ENCODE assay signal across 10 cellular contexts in genomic region chr10:124918906-124919305, GRCh38. TPM values are rescaled to one million over a fixed set of nuclear protein-coding genes. Genes with fewer than 3 reads are reported as not detected.
DNase-seq lines count a peak whose midpoint lies in the region; ATAC-seq and TF ChIP-seq lines count a peak whose summit lies in the region.
"Had no signal": no experiment of that assay in that cellular context is flagged by ENCODE, and none has a peak within 500 bp of the region (broad histone marks: within the 10 kb centered on the region; RNA-seq: fewer than 3 reads in every experiment).

No MANE protein-coding gene starts in this region.

- no peak for TF ChIP-seq POLR2A in gastroesophageal sphincter (IDR thresholded peaks at IDR 0.05)

- TF ChIP-seq CTCF in OCI-LY1 (IDR thresholded peaks at IDR 0.05; ENCODE audit: low read length) (no peak), endodermal cell (conservative IDR thresholded peaks at IDR 0.05) (no peak), osteoblast (IDR thresholded peaks at IDR 0.05; ENCODE audit: extremely low read depth, low read depth, low read length) (no peak), gastroesophageal sphincter (IDR thresholded peaks at IDR 0.05) (no peak)

- WGBS in endodermal cell (ENCODE audit: insufficient coverage in 1 of 2, insufficient read length in 1 of 2), 2 experiments = 97% methylated on average over 3 of the region's 3 CpGs; no CpG with 5 or more reads in 1 of the 2 experiments
- WGBS in gastroesophageal sphincter (ENCODE audit: low coverage in 1 of 2), 2 donors = 38 to 72% methylated on average over 1 to 3 of the region's 3 CpGs

- ATAC-seq in gastroesophageal sphincter (no peak), HG03159 (IDR thresholded peaks at IDR 0.05; ENCODE audit: unreplicated experiment) (no peak)
- ATAC-seq: activated CD4-positive, CD25-positive, alpha-beta regulatory T cell treated with anti-CD3 and anti-CD28 coated beads, Interleukin-2, amount 50 U/mL, for 24 hours had no signal

- H3K4me2 ChIP-seq in OCI-LY1 (ENCODE audit: low read length) (peak overlapping the region; percentile 96), osteoblast (ENCODE audit: insufficient read depth, low read length) (peak overlapping the region; percentile 98)

- H3K36me3 Mint-ChIP-seq in CD8-positive, alpha-beta memory T cell = peaks cover 0 to 14% (median 0%) of the 10 kb centered on the region in 3 donors
- H3K36me3 Mint-ChIP-seq in endodermal cell (ENCODE audit: low read depth) = peaks cover 19% of the 10 kb centered on the region

- peak overlapping the region in 5 of 8 donors; percentile 95 to 98 (median 97) for H3K27ac Mint-ChIP-seq in CD8-positive, alpha-beta memory T cell
- H3K27ac Mint-ChIP-seq in endodermal cell = peak overlapping the region; percentile 99

- H3K4me3 Mint-ChIP-seq in CD8-positive, alpha-beta memory T cell = peak overlapping the region; percentile 90 to 99 (median 96)
- peak overlapping the region; percentile 98 for H3K4me3 Mint-ChIP-seq in endodermal cell

- no peak overlapping the region for H3K27ac ChIP-seq in CD8-positive, alpha-beta memory T cell (ENCODE audit: low read depth, low read length)
- no peak overlapping the region for H3K27ac ChIP-seq in OCI-LY1 (ENCODE audit: low read depth, low read length, poor library complexity, severe bottlenecking)
- H3K27ac ChIP-seq in endodermal cell (ENCODE audit: low read depth, low read length) = no peak overlapping the region
- peak overlapping the region; percentile 93 for H3K27ac ChIP-seq in osteoblast (ENCODE audit: low read depth, low read length)
- H3K27ac ChIP-seq in gastroesophageal sphincter = peak overlapping the region in 2 of 4 donors; percentile 98 to 99

- no peaks in the 10 kb centered on the region for H3K9me2 ChIP-seq in OCI-LY1 (ENCODE audit: low read depth, low read length)

- no peak for DNase-seq in CD8-positive, alpha-beta memory T cell
- DNase-seq in endodermal cell (no peak), osteoblast (ENCODE audit: insufficient read length, low spot score, missing footprints) (peak; percentile 84), DMS 273 (lab: John Stamatoyannopoulos, UW; ENCODE audit: unreplicated experiment) (no peak), globus pallidus (ENCODE audit: low spot score) (no peak)
- DNase-seq: NCI-H1436 had no signal

- H3K4me3 ChIP-seq in CD8-positive, alpha-beta memory T cell (ENCODE audit: low read length) = no peak overlapping the region
- H3K4me3 ChIP-seq in OCI-LY1 (ENCODE audit: low read depth, low read length, poor library complexity, severe bottlenecking) = no peak overlapping the region
- peak overlapping the region; percentile 99 for H3K4me3 ChIP-seq in endodermal cell (ENCODE audit: low read length)
- H3K4me3 ChIP-seq in osteoblast (ENCODE audit: insufficient read depth, low read length) = peak overlapping the region; percentile 95
- H3K4me3 ChIP-seq in gastroesophageal sphincter = peak overlapping the region in 1 of 2 donors; percentile 60

- H2AFZ ChIP-seq in OCI-LY1 (ENCODE audit: low read length) (no peak overlapping the region), osteoblast (ENCODE audit: low read length) (no peak overlapping the region)

- no peaks in the 10 kb centered on the region for H3K9me3 Mint-ChIP-seq in CD8-positive, alpha-beta memory T cell
- H3K9me3 Mint-ChIP-seq in endodermal cell = peaks cover 2% of the 10 kb centered on the region

- H3K27me3 Mint-ChIP-seq in CD8-positive, alpha-beta memory T cell = no peaks in the 10 kb centered on the region
- no peaks in the 10 kb centered on the region for H3K27me3 Mint-ChIP-seq in endodermal cell (ENCODE audit: insufficient read depth)

- no peaks in the 10 kb centered on the region for H3K9me3 ChIP-seq in CD8-positive, alpha-beta memory T cell (ENCODE audit: low read length)
- H3K9me3 ChIP-seq in OCI-LY1 (ENCODE audit: low read length) (no peaks in the 10 kb centered on the region), endodermal cell (ENCODE audit: control insufficient read depth, low read length) (no peaks in the 10 kb centered on the region), osteoblast (ENCODE audit: low read depth, low read length) (no peaks in the 10 kb centered on the region), gastroesophageal sphincter (no peaks in the 10 kb centered on the region)

- H3K79me2 ChIP-seq in OCI-LY1 (ENCODE audit: insufficient read depth, low read length) = peaks cover 57% of the 10 kb centered on the region
- peaks cover 66% of the 10 kb centered on the region for H3K79me2 ChIP-seq in osteoblast (ENCODE audit: insufficient read depth, low read length)

- peaks cover 18% of the 10 kb centered on the region for H3K4me1 ChIP-seq in CD8-positive, alpha-beta memory T cell (ENCODE audit: insufficient read depth, low read length)
- peaks cover 22% of the 10 kb centered on the region for H3K4me1 ChIP-seq in OCI-LY1 (ENCODE audit: insufficient read depth, low read length, severe bottlenecking)
- H3K4me1 ChIP-seq in endodermal cell (ENCODE audit: control insufficient read depth, insufficient read depth, low read length) = no peaks in the 10 kb centered on the region
- H3K4me1 ChIP-seq in osteoblast (ENCODE audit: insufficient read depth, low read length) = peaks cover 22% of the 10 kb centered on the region
- peaks cover 0 to 62% (median 13%) of the 10 kb centered on the region in 3 donors for H3K4me1 ChIP-seq in gastroesophageal sphincter

- H3K9ac ChIP-seq in OCI-LY1 (ENCODE audit: low read length) (no peak overlapping the region), endodermal cell (ENCODE audit: extremely low read depth, low read length, poor library complexity, severe bottlenecking) (peak overlapping the region; percentile 4)

- no peaks in the 10 kb centered on the region for H4K20me1 ChIP-seq in OCI-LY1 (ENCODE audit: insufficient read depth, low read length)
- peaks cover 35% of the 10 kb centered on the region for H4K20me1 ChIP-seq in osteoblast (ENCODE audit: insufficient read depth, low read length)

- TF ChIP-seq EP300 in gastroesophageal sphincter (IDR thresholded peaks at IDR 0.05) = no peak

- CTCF ChIA-PET in CD8-positive, alpha-beta memory T cell (lab: Charles Lee) = no interaction called here

- H3K27me3 ChIP-seq in CD8-positive, alpha-beta memory T cell (ENCODE audit: insufficient read depth, low read length, poor library complexity, severe bottlenecking) = no peaks in the 10 kb centered on the region
- H3K27me3 ChIP-seq in OCI-LY1 (ENCODE audit: insufficient read depth, low read length) = no peaks in the 10 kb centered on the region
- no peaks in the 10 kb centered on the region for H3K27me3 ChIP-seq in endodermal cell (ENCODE audit: control insufficient read depth, insufficient read depth, low read length, poor library complexity, severe bottlenecking)
- no peaks in the 10 kb centered on the region for H3K27me3 ChIP-seq in osteoblast (ENCODE audit: insufficient read depth, low read length)
- H3K27me3 ChIP-seq in gastroesophageal sphincter = no peaks in the 10 kb centered on the region

- H3K36me3 ChIP-seq in CD8-positive, alpha-beta memory T cell (ENCODE audit: insufficient read depth, low read length) = no peaks in the 10 kb centered on the region
- H3K36me3 ChIP-seq in OCI-LY1 (ENCODE audit: insufficient read depth, low read length) (peaks cover 9% of the 10 kb centered on the region; the same call in 1 of the 2 replicates), endodermal cell (ENCODE audit: control insufficient read depth, insufficient read depth, low read length) (peaks cover 8% of the 10 kb centered on the region), osteoblast (ENCODE audit: insufficient read depth, low read length) (no peaks in the 10 kb centered on the region), gastroesophageal sphincter (peaks cover 0 to 11% of the 10 kb centered on the region in 2 donors)

- H3F3A ChIP-seq in OCI-LY1 (ENCODE audit: insufficient read depth, low read length) = no peaks in the 10 kb centered on the region

- POLR2A ChIA-PET in CD8-positive, alpha-beta memory T cell (lab: Charles Lee) = interaction anchor here (0.6 kb wide), 1 partner anchor 1367 kb away, joined by 3 read pairs; no protein-coding TSS in a partner anchor

- H3K4me1 Mint-ChIP-seq in CD8-positive, alpha-beta memory T cell = peaks cover 37 to 58% (median 51%) of the 10 kb centered on the region in 3 donors
- H3K4me1 Mint-ChIP-seq in endodermal cell = peaks cover 9% of the 10 kb centered on the region

RNA-seq across cellular contexts. Expression of gene ZRANB1, which starts 23.0 kb away (rescaled TPM):
- total RNA-seq in CD8-positive, alpha-beta memory T cell = 10 to 100 TPM; 16.7 to 16.9 TPM
- polyA plus RNA-seq in CD8-positive, alpha-beta memory T cell = 11.8 TPM
- 10 to 100 TPM; 26.0 to 26.9 TPM for total RNA-seq in endodermal cell
- 21.1 TPM for polyA plus RNA-seq in endodermal cell (2013, experiment 1 of 2)
- 19.0 TPM for polyA plus RNA-seq in endodermal cell (2013, experiment 2 of 2)
- total RNA-seq in osteoblast = 34.7 and 35.9 TPM in 2 replicates
- total RNA-seq in gastroesophageal sphincter = 10 to 100 TPM; 35.5 to 48.7 (median 44.3) TPM

Comparison
In these comparisons a context has a peak if more than half of its experiments do, and no peak if none do; other contexts are left out.
1. H3K4me3 ChIP-seq: peak in endodermal cell (single experiment) and osteoblast (single experiment); none in CD8-positive, alpha-beta memory T cell (single experiment) and OCI-LY1 (single experiment).